In the genomic region with DNA sequence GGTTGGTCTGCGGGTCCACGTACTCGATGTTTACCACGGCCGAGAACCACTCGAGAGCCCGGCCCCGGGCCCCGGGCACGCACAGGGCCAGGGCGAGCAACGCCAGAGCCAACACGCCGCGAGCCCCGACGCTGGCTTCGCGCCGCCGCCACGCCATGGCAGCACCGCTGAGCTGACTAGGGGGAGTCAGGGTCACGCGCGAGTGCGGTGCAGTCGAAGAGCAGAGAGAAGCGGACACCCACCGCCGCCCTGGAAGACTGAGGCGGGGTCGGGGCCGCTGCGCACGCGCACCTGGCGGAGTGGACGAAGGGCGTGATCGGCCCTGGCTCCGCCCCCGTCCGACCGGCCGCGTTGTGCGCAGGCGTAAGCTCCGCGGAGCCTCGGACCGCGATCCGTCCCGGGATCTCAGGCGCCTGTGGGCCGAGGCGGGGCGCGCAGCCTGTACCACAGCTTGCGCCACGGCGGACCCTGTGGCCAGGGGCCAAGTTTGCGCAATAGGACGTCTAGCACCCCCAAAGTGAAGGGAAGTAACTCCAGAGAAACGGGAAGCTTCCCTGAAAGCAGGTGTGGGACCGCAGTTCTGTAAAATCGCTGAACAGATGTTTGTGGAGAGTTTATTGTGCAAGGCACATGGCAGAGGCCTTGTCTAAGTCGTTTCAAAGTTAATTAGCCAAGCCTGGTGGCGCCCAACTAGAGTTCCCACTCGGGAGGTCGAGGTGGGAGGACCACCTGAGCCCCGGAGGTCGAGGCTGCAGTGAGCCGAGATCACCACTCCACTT, we compare ENCODE assay signal across 1 cellular context.
TF ChIP-seq lines count a peak whose summit lies in the region.

A gene with protein sequence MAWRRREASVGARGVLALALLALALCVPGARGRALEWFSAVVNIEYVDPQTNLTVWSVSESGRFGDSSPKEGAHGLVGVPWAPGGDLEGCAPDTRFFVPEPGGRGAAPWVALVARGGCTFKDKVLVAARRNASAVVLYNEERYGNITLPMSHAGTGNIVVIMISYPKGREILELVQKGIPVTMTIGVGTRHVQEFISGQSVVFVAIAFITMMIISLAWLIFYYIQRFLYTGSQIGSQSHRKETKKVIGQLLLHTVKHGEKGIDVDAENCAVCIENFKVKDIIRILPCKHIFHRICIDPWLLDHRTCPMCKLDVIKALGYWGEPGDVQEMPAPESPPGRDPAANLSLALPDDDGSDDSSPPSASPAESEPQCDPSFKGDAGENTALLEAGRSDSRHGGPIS (minus strand): TSS at position 270 of the 779 bp plus-strand sequence. CDS start 113 bp downstream, at position 157.

TF ChIP-seq in WTC11, 78 proteins besides CTCF, POLR2A, EP300 and RAD21 (continued from another document):
- TF ChIP-seq, protein P1, sequence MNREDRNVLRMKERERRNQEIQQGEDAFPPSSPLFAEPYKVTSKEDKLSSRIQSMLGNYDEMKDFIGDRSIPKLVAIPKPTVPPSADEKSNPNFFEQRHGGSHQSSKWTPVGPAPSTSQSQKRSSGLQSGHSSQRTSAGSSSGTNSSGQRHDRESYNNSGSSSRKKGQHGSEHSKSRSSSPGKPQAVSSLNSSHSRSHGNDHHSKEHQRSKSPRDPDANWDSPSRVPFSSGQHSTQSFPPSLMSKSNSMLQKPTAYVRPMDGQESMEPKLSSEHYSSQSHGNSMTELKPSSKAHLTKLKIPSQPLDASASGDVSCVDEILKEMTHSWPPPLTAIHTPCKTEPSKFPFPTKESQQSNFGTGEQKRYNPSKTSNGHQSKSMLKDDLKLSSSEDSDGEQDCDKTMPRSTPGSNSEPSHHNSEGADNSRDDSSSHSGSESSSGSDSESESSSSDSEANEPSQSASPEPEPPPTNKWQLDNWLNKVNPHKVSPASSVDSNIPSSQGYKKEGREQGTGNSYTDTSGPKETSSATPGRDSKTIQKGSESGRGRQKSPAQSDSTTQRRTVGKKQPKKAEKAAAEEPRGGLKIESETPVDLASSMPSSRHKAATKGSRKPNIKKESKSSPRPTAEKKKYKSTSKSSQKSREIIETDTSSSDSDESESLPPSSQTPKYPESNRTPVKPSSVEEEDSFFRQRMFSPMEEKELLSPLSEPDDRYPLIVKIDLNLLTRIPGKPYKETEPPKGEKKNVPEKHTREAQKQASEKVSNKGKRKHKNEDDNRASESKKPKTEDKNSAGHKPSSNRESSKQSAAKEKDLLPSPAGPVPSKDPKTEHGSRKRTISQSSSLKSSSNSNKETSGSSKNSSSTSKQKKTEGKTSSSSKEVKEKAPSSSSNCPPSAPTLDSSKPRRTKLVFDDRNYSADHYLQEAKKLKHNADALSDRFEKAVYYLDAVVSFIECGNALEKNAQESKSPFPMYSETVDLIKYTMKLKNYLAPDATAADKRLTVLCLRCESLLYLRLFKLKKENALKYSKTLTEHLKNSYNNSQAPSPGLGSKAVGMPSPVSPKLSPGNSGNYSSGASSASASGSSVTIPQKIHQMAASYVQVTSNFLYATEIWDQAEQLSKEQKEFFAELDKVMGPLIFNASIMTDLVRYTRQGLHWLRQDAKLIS (CRISPR knock-in tag; IDR thresholded peaks at IDR 0.05; ENCODE audit: borderline replicate concordance): no peak
- 0 out of 2 replicates have a peak, but pooled peaks have one; percentile 8 for TF ChIP-seq CREB1 (CRISPR knock-in tag; IDR thresholded peaks at IDR 0.05)
- TF ChIP-seq MYBL2 (CRISPR knock-in tag; IDR thresholded peaks at IDR 0.05): peak; percentile 1; the same call in 1 of the 2 replicates
- TF ChIP-seq, protein P2, sequence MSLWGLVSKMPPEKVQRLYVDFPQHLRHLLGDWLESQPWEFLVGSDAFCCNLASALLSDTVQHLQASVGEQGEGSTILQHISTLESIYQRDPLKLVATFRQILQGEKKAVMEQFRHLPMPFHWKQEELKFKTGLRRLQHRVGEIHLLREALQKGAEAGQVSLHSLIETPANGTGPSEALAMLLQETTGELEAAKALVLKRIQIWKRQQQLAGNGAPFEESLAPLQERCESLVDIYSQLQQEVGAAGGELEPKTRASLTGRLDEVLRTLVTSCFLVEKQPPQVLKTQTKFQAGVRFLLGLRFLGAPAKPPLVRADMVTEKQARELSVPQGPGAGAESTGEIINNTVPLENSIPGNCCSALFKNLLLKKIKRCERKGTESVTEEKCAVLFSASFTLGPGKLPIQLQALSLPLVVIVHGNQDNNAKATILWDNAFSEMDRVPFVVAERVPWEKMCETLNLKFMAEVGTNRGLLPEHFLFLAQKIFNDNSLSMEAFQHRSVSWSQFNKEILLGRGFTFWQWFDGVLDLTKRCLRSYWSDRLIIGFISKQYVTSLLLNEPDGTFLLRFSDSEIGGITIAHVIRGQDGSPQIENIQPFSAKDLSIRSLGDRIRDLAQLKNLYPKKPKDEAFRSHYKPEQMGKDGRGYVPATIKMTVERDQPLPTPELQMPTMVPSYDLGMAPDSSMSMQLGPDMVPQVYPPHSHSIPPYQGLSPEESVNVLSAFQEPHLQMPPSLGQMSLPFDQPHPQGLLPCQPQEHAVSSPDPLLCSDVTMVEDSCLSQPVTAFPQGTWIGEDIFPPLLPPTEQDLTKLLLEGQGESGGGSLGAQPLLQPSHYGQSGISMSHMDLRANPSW (CRISPR knock-in tag; conservative IDR thresholded peaks at IDR 0.05; ENCODE audit: low read depth): no peak
- peak; percentile 10; the same call in 1 of the 2 replicates for TF ChIP-seq TP53 (CRISPR knock-in tag; IDR thresholded peaks at IDR 0.05)
- TF ChIP-seq OVOL2 (CRISPR knock-in tag; IDR thresholded peaks at IDR 0.05; ENCODE audit: borderline replicate concordance): no peak
- TF ChIP-seq, protein P3, sequence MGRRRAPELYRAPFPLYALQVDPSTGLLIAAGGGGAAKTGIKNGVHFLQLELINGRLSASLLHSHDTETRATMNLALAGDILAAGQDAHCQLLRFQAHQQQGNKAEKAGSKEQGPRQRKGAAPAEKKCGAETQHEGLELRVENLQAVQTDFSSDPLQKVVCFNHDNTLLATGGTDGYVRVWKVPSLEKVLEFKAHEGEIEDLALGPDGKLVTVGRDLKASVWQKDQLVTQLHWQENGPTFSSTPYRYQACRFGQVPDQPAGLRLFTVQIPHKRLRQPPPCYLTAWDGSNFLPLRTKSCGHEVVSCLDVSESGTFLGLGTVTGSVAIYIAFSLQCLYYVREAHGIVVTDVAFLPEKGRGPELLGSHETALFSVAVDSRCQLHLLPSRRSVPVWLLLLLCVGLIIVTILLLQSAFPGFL (CRISPR knock-in tag; IDR thresholded peaks at IDR 0.05; ENCODE audit: borderline replicate concordance): peak; percentile 14; the same call in 1 of the 2 replicates
- TF ChIP-seq, protein P4, sequence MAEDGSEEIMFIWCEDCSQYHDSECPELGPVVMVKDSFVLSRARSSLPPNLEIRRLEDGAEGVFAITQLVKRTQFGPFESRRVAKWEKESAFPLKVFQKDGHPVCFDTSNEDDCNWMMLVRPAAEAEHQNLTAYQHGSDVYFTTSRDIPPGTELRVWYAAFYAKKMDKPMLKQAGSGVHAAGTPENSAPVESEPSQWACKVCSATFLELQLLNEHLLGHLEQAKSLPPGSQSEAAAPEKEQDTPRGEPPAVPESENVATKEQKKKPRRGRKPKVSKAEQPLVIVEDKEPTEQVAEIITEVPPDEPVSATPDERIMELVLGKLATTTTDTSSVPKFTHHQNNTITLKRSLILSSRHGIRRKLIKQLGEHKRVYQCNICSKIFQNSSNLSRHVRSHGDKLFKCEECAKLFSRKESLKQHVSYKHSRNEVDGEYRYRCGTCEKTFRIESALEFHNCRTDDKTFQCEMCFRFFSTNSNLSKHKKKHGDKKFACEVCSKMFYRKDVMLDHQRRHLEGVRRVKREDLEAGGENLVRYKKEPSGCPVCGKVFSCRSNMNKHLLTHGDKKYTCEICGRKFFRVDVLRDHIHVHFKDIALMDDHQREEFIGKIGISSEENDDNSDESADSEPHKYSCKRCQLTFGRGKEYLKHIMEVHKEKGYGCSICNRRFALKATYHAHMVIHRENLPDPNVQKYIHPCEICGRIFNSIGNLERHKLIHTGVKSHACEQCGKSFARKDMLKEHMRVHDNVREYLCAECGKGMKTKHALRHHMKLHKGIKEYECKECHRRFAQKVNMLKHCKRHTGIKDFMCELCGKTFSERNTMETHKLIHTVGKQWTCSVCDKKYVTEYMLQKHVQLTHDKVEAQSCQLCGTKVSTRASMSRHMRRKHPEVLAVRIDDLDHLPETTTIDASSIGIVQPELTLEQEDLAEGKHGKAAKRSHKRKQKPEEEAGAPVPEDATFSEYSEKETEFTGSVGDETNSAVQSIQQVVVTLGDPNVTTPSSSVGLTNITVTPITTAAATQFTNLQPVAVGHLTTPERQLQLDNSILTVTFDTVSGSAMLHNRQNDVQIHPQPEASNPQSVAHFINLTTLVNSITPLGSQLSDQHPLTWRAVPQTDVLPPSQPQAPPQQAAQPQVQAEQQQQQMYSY (CRISPR knock-in tag; IDR thresholded peaks at IDR 0.05): peak; percentile 78
- TF ChIP-seq, protein P5, sequence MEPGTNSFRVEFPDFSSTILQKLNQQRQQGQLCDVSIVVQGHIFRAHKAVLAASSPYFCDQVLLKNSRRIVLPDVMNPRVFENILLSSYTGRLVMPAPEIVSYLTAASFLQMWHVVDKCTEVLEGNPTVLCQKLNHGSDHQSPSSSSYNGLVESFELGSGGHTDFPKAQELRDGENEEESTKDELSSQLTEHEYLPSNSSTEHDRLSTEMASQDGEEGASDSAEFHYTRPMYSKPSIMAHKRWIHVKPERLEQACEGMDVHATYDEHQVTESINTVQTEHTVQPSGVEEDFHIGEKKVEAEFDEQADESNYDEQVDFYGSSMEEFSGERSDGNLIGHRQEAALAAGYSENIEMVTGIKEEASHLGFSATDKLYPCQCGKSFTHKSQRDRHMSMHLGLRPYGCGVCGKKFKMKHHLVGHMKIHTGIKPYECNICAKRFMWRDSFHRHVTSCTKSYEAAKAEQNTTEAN (CRISPR knock-in tag; IDR thresholded peaks at IDR 0.05): peak; percentile 44; the same call in 1 of the 2 replicates
- no peak for TF ChIP-seq HMGA2 (CRISPR knock-in tag; IDR thresholded peaks at IDR 0.05)
- no peak for TF ChIP-seq FOXJ3 (CRISPR knock-in tag; IDR thresholded peaks at IDR 0.05; ENCODE audit: borderline replicate concordance)
- TF ChIP-seq TEAD4 (CRISPR knock-in tag; IDR thresholded peaks at IDR 0.05): no peak
- TF ChIP-seq, protein P6, sequence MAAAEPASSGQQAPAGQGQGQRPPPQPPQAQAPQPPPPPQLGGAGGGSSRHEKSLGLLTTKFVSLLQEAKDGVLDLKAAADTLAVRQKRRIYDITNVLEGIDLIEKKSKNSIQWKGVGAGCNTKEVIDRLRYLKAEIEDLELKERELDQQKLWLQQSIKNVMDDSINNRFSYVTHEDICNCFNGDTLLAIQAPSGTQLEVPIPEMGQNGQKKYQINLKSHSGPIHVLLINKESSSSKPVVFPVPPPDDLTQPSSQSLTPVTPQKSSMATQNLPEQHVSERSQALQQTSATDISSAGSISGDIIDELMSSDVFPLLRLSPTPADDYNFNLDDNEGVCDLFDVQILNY (CRISPR knock-in tag; IDR thresholded peaks at IDR 0.05): 0 out of 2 replicates have a peak, but pooled peaks have one; percentile 3
- no peak for TF ChIP-seq ZNF121 (CRISPR knock-in tag; IDR thresholded peaks at IDR 0.05)
- no peak for TF ChIP-seq FOXP1 (CRISPR knock-in tag; IDR thresholded peaks at IDR 0.05; ENCODE audit: borderline replicate concordance)
- no peak for TF ChIP-seq IRF2 (CRISPR knock-in tag; IDR thresholded peaks at IDR 0.05; ENCODE audit: borderline replicate concordance, low read depth)
- TF ChIP-seq ZNF416 (CRISPR knock-in tag; IDR thresholded peaks at IDR 0.05): no peak
- no peak for TF ChIP-seq EMX1 (CRISPR knock-in tag; IDR thresholded peaks at IDR 0.05)
- TF ChIP-seq ZNF263 (CRISPR knock-in tag; IDR thresholded peaks at IDR 0.05; ENCODE audit: low read depth): peak; percentile 10
- TF ChIP-seq GABPB1 (CRISPR knock-in tag; IDR thresholded peaks at IDR 0.05): peak; percentile 83
- TF ChIP-seq, protein P7, sequence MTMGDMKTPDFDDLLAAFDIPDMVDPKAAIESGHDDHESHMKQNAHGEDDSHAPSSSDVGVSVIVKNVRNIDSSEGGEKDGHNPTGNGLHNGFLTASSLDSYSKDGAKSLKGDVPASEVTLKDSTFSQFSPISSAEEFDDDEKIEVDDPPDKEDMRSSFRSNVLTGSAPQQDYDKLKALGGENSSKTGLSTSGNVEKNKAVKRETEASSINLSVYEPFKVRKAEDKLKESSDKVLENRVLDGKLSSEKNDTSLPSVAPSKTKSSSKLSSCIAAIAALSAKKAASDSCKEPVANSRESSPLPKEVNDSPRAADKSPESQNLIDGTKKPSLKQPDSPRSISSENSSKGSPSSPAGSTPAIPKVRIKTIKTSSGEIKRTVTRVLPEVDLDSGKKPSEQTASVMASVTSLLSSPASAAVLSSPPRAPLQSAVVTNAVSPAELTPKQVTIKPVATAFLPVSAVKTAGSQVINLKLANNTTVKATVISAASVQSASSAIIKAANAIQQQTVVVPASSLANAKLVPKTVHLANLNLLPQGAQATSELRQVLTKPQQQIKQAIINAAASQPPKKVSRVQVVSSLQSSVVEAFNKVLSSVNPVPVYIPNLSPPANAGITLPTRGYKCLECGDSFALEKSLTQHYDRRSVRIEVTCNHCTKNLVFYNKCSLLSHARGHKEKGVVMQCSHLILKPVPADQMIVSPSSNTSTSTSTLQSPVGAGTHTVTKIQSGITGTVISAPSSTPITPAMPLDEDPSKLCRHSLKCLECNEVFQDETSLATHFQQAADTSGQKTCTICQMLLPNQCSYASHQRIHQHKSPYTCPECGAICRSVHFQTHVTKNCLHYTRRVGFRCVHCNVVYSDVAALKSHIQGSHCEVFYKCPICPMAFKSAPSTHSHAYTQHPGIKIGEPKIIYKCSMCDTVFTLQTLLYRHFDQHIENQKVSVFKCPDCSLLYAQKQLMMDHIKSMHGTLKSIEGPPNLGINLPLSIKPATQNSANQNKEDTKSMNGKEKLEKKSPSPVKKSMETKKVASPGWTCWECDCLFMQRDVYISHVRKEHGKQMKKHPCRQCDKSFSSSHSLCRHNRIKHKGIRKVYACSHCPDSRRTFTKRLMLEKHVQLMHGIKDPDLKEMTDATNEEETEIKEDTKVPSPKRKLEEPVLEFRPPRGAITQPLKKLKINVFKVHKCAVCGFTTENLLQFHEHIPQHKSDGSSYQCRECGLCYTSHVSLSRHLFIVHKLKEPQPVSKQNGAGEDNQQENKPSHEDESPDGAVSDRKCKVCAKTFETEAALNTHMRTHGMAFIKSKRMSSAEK (CRISPR knock-in tag; IDR thresholded peaks at IDR 0.05; ENCODE audit: borderline replicate concordance): no peak
- TF ChIP-seq, protein P8, sequence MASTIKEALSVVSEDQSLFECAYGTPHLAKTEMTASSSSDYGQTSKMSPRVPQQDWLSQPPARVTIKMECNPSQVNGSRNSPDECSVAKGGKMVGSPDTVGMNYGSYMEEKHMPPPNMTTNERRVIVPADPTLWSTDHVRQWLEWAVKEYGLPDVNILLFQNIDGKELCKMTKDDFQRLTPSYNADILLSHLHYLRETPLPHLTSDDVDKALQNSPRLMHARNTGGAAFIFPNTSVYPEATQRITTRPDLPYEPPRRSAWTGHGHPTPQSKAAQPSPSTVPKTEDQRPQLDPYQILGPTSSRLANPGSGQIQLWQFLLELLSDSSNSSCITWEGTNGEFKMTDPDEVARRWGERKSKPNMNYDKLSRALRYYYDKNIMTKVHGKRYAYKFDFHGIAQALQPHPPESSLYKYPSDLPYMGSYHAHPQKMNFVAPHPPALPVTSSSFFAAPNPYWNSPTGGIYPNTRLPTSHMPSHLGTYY (CRISPR knock-in tag; IDR thresholded peaks at IDR 0.05): no peak
- no peak; the same call in 1 of the 2 replicates for TF ChIP-seq ZNF232 (CRISPR knock-in tag; IDR thresholded peaks at IDR 0.05)
- TF ChIP-seq, protein P9, sequence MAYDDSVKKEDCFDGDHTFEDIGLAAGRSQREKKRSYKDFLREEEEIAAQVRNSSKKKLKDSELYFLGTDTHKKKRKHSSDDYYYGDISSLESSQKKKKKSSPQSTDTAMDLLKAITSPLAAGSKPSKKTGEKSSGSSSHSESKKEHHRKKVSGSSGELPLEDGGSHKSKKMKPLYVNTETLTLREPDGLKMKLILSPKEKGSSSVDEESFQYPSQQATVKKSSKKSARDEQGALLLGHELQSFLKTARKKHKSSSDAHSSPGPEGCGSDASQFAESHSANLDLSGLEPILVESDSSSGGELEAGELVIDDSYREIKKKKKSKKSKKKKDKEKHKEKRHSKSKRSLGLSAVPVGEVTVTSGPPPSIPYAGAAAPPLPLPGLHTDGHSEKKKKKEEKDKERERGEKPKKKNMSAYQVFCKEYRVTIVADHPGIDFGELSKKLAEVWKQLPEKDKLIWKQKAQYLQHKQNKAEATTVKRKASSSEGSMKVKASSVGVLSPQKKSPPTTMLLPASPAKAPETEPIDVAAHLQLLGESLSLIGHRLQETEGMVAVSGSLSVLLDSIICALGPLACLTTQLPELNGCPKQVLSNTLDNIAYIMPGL (CRISPR knock-in tag; IDR thresholded peaks at IDR 0.05): peak; percentile 91; the same call in 1 of the 2 replicates
